Comparison of ENCODE assay signal across 1 cellular context in genomic region chr2:11496311-11496710, GRCh38.
A peak's percentile ranks its signal among the peaks of the same experiment; 100 is the strongest.
TF ChIP-seq lines count a peak whose summit lies in the region.

No MANE protein-coding gene starts in this region.

TF ChIP-seq in K562, 482 proteins besides CTCF, POLR2A, EP300 and RAD21:
- TF ChIP-seq KAT7 (CRISPR knock-in tag; IDR thresholded peaks at IDR 0.05; ENCODE audit: borderline replicate concordance) (no peak), VEZF1 (CRISPR knock-in tag; IDR thresholded peaks at IDR 0.05) (0 out of 2 replicates have a peak, but pooled peaks have one; percentile 46)
